In the genomic region with DNA sequence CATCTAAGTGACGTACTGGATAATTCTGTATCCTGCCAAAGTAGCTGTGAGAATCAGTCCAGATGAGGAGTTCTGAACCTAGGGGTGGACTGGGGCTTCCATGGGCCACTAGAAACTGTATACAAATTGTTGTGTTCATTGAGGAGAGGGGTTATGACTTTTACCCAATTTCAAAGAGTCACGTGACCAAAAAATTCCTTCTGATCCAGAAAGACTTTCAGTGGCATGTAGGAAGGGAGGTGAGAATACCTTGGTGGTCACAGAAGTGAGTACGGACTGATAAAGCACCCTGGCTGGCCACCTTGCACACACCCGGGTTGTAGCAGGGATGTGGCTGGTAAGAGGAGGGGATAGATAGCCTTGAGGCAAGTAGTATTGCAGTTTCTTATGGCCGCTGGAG, we compare ENCODE assay signal across 17 cellular contexts.
"Had no signal": no experiment of that assay in that cellular context is flagged by ENCODE, and none has a peak within 500 bp of the region (broad histone marks: within the 10 kb centered on the region; RNA-seq: fewer than 3 reads in every experiment).

No MANE protein-coding gene starts in this region.

- H3K9me3 ChIP-seq: esophagus muscularis mucosa, ovary, psoas muscle, tibial nerve had no signal

- H3K27me3 ChIP-seq: brain microvascular endothelial cell, esophagus muscularis mucosa, ovary, tibial nerve had no signal

- ATAC-seq: activated CD8-positive, alpha-beta T cell treated with anti-CD3 and anti-CD28 coated beads, Interleukin-2, amount 10 ng/mL, durations not matched to agents 7 days and 5 days; activated naive CD8-positive, alpha-beta T cell treated with anti-CD3 and anti-CD28 coated beads, Interleukin-2, amount 50 U/mL, for 24 hours; activated T-cell treated with anti-CD3 and anti-CD28 coated beads, Interleukin-2, amount 50 U/mL, for 4 hours; naive thymus-derived CD4-positive, alpha-beta T cell; right cardiac atrium had no signal

- H3K27ac ChIP-seq: brain microvascular endothelial cell, coronary artery, esophagus muscularis mucosa, ovary, psoas muscle, tibial nerve had no signal

- DNase-seq: activated B cell treated with CpG ODN at 0.5 μM for 24 hours; activated CD4-positive, alpha-beta T cell treated with anti-CD3 and anti-CD28 coated beads for 48 hours; activated CD8-positive, alpha-beta T cell treated with anti-CD3 and anti-CD28 coated beads, Interleukin-2, amount 10 ng/mL, durations not matched to agents 7 days and 5 days; activated effector memory CD4-positive, alpha-beta T cell treated with Interleukin-2 at 50 U/mL for 16 hours; activated naive CD4-positive, alpha-beta T cell treated with anti-CD3 and anti-CD28 coated beads, Interleukin-2, amount 10 ng/mL, durations not matched to agents 7 days and 5 days; activated naive CD8-positive, alpha-beta T cell treated with anti-CD3 and anti-CD28 coated beads, Interleukin-2, amount 50 U/mL, for 24 hours; activated T-cell treated with anti-CD3 and anti-CD28 coated beads, Interleukin-2, amount 50 U/mL, for 4 hours; anterior cingulate cortex; naive thymus-derived CD4-positive, alpha-beta T cell; ovary; psoas muscle; right cardiac atrium had no signal

- H3K4me3 ChIP-seq: coronary artery, esophagus muscularis mucosa, ovary, psoas muscle, skin epidermis, tibial nerve had no signal

- H3K36me3 ChIP-seq: brain microvascular endothelial cell, esophagus muscularis mucosa, ovary, tibial nerve had no signal
